In the genomic region with DNA sequence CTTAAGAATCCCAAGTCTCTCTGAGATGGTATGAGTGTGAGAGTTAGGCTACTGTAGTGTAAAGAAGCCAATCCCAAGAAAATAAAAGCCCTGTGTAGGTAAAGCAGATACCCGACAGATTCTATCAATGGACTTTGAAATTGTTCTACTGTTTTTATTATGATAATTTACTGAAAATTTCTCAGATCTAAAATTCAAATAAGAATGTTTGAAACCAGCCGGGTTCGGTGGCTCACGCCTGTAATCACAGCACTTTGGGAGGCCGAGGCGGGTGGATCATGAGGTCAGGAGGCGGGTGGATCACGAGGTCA, we compare ENCODE assay signal across 16 cellular contexts.
"Had no signal": no experiment of that assay in that cellular context is flagged by ENCODE, and none has a peak within 500 bp of the region (broad histone marks: within the 10 kb centered on the region; RNA-seq: fewer than 3 reads in every experiment).

No MANE protein-coding gene starts in this region.

- H3K36me3 Mint-ChIP-seq: activated naive CD8-positive, alpha-beta T cell; naive thymus-derived CD8-positive, alpha-beta T cell; stimulated activated naive B cell treated with anti-CD40 and anti-IgM and Interleukin-4, amounts not matched to agents 10 μg/mL and 1 μg/mL and 100 μg/mL, for 72 hours had no signal

- ATAC-seq: activated CD8-positive, alpha-beta T cell treated with anti-CD3 and anti-CD28 coated beads, Interleukin-2, amount 10 ng/mL, durations not matched to agents 7 days and 5 days; naive thymus-derived CD8-positive, alpha-beta T cell had no signal

- H3K36me3 ChIP-seq: colonic mucosa, esophagus muscularis mucosa, left lung, right atrium auricular region, tibial artery, vagina had no signal

- H3K27ac ChIP-seq: colonic mucosa, esophagus muscularis mucosa, left lung, right atrium auricular region, tibial artery, vagina had no signal

- H3K27ac Mint-ChIP-seq: activated B cell treated with CpG ODN at 0.5 μM for 24 hours; activated CD8-positive, alpha-beta T cell treated with anti-CD3 and anti-CD28 coated beads, Interleukin-2, amount 10 ng/mL, durations not matched to agents 7 days and 5 days; activated naive CD8-positive, alpha-beta T cell; progenitor cell of endocrine pancreas had no signal

- H3K4me3 ChIP-seq: colonic mucosa, left lung, right atrium auricular region had no signal

- H3K4me3 Mint-ChIP-seq: activated CD8-positive, alpha-beta T cell treated with anti-CD3 and anti-CD28 coated beads, Interleukin-2, amount 10 ng/mL, durations not matched to agents 7 days and 5 days had no signal

- FAIRE-seq: kidney had no signal

- H3K27me3 ChIP-seq: colonic mucosa, esophagus muscularis mucosa, right atrium auricular region, tibial artery, vagina had no signal

- DNase-seq: activated B cell treated with CpG ODN at 0.5 μM for 24 hours; activated CD8-positive, alpha-beta memory T cell treated with anti-CD3 and anti-CD28 coated beads, Interleukin-2, amount 50 U/mL, for 4 hours; activated gamma-delta T cell treated with Interleukin-2 at 50 U/mL for 16 hours; effector CD4-positive, alpha-beta T cell; kidney; left lung had no signal

- H3K9me3 Mint-ChIP-seq: activated B cell treated with CpG ODN at 0.5 μM for 24 hours; naive thymus-derived CD8-positive, alpha-beta T cell; stimulated activated naive B cell treated with anti-CD40 and anti-IgM and Interleukin-4, amounts not matched to agents 10 μg/mL and 1 μg/mL and 100 μg/mL, for 72 hours had no signal

- H3K9me3 ChIP-seq: colonic mucosa, esophagus muscularis mucosa, left lung, right atrium auricular region, tibial artery, vagina had no signal

- H3K4me1 ChIP-seq: colonic mucosa, left lung, right atrium auricular region, vagina had no signal
